Comparison of ENCODE assay signal across 12 cellular contexts in genomic region chr13:27790523-27790922, GRCh38. TPM values are rescaled to one million over a fixed set of nuclear protein-coding genes. Genes with fewer than 3 reads are reported as not detected.
DNase-seq lines count a peak whose midpoint lies in the region; ATAC-seq and TF ChIP-seq lines count a peak whose summit lies in the region.
"Had no signal": no experiment of that assay in that cellular context is flagged by ENCODE, and none has a peak within 500 bp of the region (broad histone marks: within the 10 kb centered on the region; RNA-seq: fewer than 3 reads in every experiment).

No MANE protein-coding gene starts in this region.

- H3K27me3 Mint-ChIP-seq in activated naive CD4-positive, alpha-beta T cell treated with anti-CD3 and anti-CD28 coated beads, Interleukin-2, amount 10 ng/mL, durations not matched to agents 7 days and 5 days: peaks cover 98% of the 10 kb centered on the region

- H3K27me3 ChIP-seq in iPS DF 6.9 (ENCODE audit: control insufficient read depth, insufficient read depth, low read length) (peaks cover 78% of the 10 kb centered on the region), suprapubic skin (peaks cover 99% of the 10 kb centered on the region)

- H3K36me3 Mint-ChIP-seq in activated naive CD4-positive, alpha-beta T cell treated with anti-CD3 and anti-CD28 coated beads, Interleukin-2, amount 10 ng/mL, durations not matched to agents 7 days and 5 days: peaks cover 12% of the 10 kb centered on the region

- TF ChIP-seq CTCF in suprapubic skin (IDR thresholded peaks at IDR 0.05): no peak

- peak overlapping the region; percentile 71 for H3K4me3 Mint-ChIP-seq in activated naive CD4-positive, alpha-beta T cell treated with anti-CD3 and anti-CD28 coated beads, Interleukin-2, amount 10 ng/mL, durations not matched to agents 7 days and 5 days

- H3K4me1 Mint-ChIP-seq in activated naive CD4-positive, alpha-beta T cell treated with anti-CD3 and anti-CD28 coated beads, Interleukin-2, amount 10 ng/mL, durations not matched to agents 7 days and 5 days: peaks cover 35% of the 10 kb centered on the region

- H3K27ac ChIP-seq in iPS DF 6.9 (ENCODE audit: low read length) (no peak overlapping the region), suprapubic skin (no peak overlapping the region)
- H3K27ac ChIP-seq: transverse colon had no signal

- H3K27ac Mint-ChIP-seq in activated naive CD4-positive, alpha-beta T cell treated with anti-CD3 and anti-CD28 coated beads, Interleukin-2, amount 10 ng/mL, durations not matched to agents 7 days and 5 days: no peak overlapping the region

- DNase-seq in activated naive CD4-positive, alpha-beta T cell treated with anti-CD3 and anti-CD28 coated beads, Interleukin-2, amount 10 ng/mL, durations not matched to agents 7 days and 5 days: no peak
- DNase-seq in activated naive CD4-positive, alpha-beta T cell treated with Interleukin-2 at 50 U/mL for 16 hours: no peak
- DNase-seq in SW480 (ENCODE audit: low spot score): peak; percentile 8
- no peak for DNase-seq in iPS DF 6.9 (ENCODE audit: low read depth, low spot score)
- DNase-seq in suprapubic skin (ENCODE audit: low spot score in 2 of 2): no peak
- DNase-seq in D341Med (ENCODE audit: low spot score): no peak
- DNase-seq: activated CD4-positive, CD25-positive, alpha-beta regulatory T cell; MG63; transverse colon had no signal

- no CpG with 5 or more reads among the region's 23 CpGs for WGBS in iPS DF 6.9 (ENCODE audit: insufficient coverage, insufficient read length)
- 3% methylated on average over 23 of the region's 23 CpGs for WGBS in suprapubic skin

- H3K9me3 Mint-ChIP-seq in activated naive CD4-positive, alpha-beta T cell treated with anti-CD3 and anti-CD28 coated beads, Interleukin-2, amount 10 ng/mL, durations not matched to agents 7 days and 5 days: no peaks in the 10 kb centered on the region

- H3K36me3 ChIP-seq in iPS DF 6.9 (ENCODE audit: control insufficient read depth, insufficient read depth, low read length) (no peaks in the 10 kb centered on the region; the same call in 1 of the 2 replicates), suprapubic skin (no peaks in the 10 kb centered on the region)
- H3K36me3 ChIP-seq: MG63, transverse colon had no signal

- peak overlapping the region; percentile 15; the same call in 1 of the 2 replicates for H3K4me3 ChIP-seq in iPS DF 6.9 (ENCODE audit: low read length)
- H3K4me3 ChIP-seq in suprapubic skin: peak overlapping the region; percentile 45
- H3K4me3 ChIP-seq: MG63 had no signal

- ATAC-seq in HG03039 (IDR thresholded peaks at IDR 0.05; ENCODE audit: unreplicated experiment) (no peak), GM21528 (IDR thresholded peaks at IDR 0.05; ENCODE audit: low FRiP score, unreplicated experiment) (no peak)

- H3K9me3 ChIP-seq in iPS DF 6.9 (ENCODE audit: control insufficient read depth, insufficient read depth, low read length) (no peaks in the 10 kb centered on the region), suprapubic skin (no peaks in the 10 kb centered on the region)
- H3K9me3 ChIP-seq: MG63, transverse colon had no signal

- TF ChIP-seq POLR2A in suprapubic skin (IDR thresholded peaks at IDR 0.05): no peak

- no peak for TF ChIP-seq EP300 in suprapubic skin (IDR thresholded peaks at IDR 0.05)

- CTCF ChIA-PET in activated naive CD4-positive, alpha-beta T cell treated with anti-CD3 and anti-CD28 coated beads, Interleukin-2, amount 10 ng/mL, durations not matched to agents 7 days and 5 days (lab: Charles Lee): no interaction called here

- H3K4me1 ChIP-seq in iPS DF 6.9 (ENCODE audit: control insufficient read depth, insufficient read depth, low read length) (peaks cover 11% of the 10 kb centered on the region), suprapubic skin (peaks cover 46% of the 10 kb centered on the region)

RNA-seq across cellular contexts. Expression of gene GSX1, which starts 1.8 kb away (rescaled TPM):
- total RNA-seq in suprapubic skin: not detected
- total RNA-seq: fibroblast of villous mesenchyme, transverse colon had no signal
